In the genomic region with DNA sequence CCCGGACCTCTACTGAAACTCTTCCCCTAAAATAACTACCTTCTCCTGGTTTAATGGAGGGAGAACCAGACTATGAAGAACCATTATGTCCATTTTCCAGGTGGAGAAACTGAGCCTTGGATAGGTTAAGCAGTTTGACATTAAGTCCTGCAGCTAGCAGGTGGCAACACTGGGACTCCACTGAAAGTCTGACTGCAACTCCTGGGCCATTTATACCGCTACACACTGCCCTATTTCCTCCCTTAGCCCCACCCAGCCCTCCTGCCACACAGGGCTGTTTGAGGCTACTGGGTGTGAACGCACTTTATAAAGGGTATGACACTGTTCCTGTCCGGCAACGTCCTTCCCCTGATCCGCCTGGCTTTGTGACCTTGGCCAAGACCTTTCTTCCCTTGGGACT, we compare ENCODE assay signal across 8 cellular contexts. TPM values are rescaled to one million over a fixed set of nuclear protein-coding genes. Genes with fewer than 3 reads are reported as not detected.
DNase-seq lines count a peak whose midpoint lies in the region; ATAC-seq, FAIRE-seq and TF ChIP-seq lines count a peak whose summit lies in the region.

No MANE protein-coding gene starts in this region.

- ATAC-seq in activated T-cell treated with anti-CD3 and anti-CD28 coated beads, Interleukin-2, amount 50 U/mL, for 72 hours (replicated peaks in 1 of 2), result no peak
- ATAC-seq in lower lobe of right lung, result no peak

- H3K27me3 ChIP-seq in lower lobe of right lung (ENCODE audit: low read depth) (no peaks in the 10 kb centered on the region), tibial artery (no peaks in the 10 kb centered on the region), small intestine (ENCODE audit: control insufficient read depth in 2 of 2, insufficient read depth in 2 of 2, low read length in 2 of 2) (no peaks in the 10 kb centered on the region)

- peak overlapping the region; percentile 82 for H3K27ac Mint-ChIP-seq in activated T-cell treated with anti-CD3 and anti-CD28 coated beads, Interleukin-2, amount 50 U/mL, for 72 hours
- peak overlapping the region; percentile 96 for H3K27ac Mint-ChIP-seq in activated T-helper 1 cell treated with anti-CD3 and anti-CD28 coated beads, Interleukin-12 subunit alpha, Interleukin-12 subunit beta, Interleukin-2, Interleukin-4 antibody, amounts not matched to agents 30 ng/mL and 10 ng/mL and 1 ng/mL, durations not matched to agents 14 hours and 24 hours and 36 hours

- H3K36me3 ChIP-seq in lower lobe of right lung (peaks cover 28% of the 10 kb centered on the region), tibial artery (peaks cover 13 to 26% (median 17%) of the 10 kb centered on the region in 3 donors), small intestine (ENCODE audit: control insufficient read depth in 2 of 2, insufficient read depth in 2 of 2, low read length in 2 of 2) (peaks cover 0 to 5% of the 10 kb centered on the region in 2 donors)

- H3K9me3 Mint-ChIP-seq in activated T-cell treated with anti-CD3 and anti-CD28 coated beads, Interleukin-2, amount 50 U/mL, for 72 hours, result no peaks in the 10 kb centered on the region
- no peaks in the 10 kb centered on the region for H3K9me3 Mint-ChIP-seq in activated T-helper 1 cell treated with anti-CD3 and anti-CD28 coated beads, Interleukin-12 subunit alpha, Interleukin-12 subunit beta, Interleukin-2, Interleukin-4 antibody, amounts not matched to agents 30 ng/mL and 10 ng/mL and 1 ng/mL, durations not matched to agents 14 hours and 24 hours and 36 hours

- H3K9me3 ChIP-seq in lower lobe of right lung, result no peaks in the 10 kb centered on the region
- no peaks in the 10 kb centered on the region for H3K9me3 ChIP-seq in tibial artery
- H3K9me3 ChIP-seq in small intestine (ENCODE audit: control insufficient read depth, low read depth), result no peaks in the 10 kb centered on the region

- peaks cover 0 to 4% of the 10 kb centered on the region in 2 donors for H3K36me3 Mint-ChIP-seq in activated T-cell treated with anti-CD3 and anti-CD28 coated beads, Interleukin-2, amount 50 U/mL, for 72 hours (ENCODE audit: insufficient read depth in 2 of 2)
- peaks cover 2% of the 10 kb centered on the region for H3K36me3 Mint-ChIP-seq in activated T-helper 1 cell treated with anti-CD3 and anti-CD28 coated beads, Interleukin-12 subunit alpha, Interleukin-12 subunit beta, Interleukin-2, Interleukin-4 antibody, amounts not matched to agents 30 ng/mL and 10 ng/mL and 1 ng/mL, durations not matched to agents 14 hours and 24 hours and 36 hours (ENCODE audit: low read depth)

- TF ChIP-seq CTCF in lower lobe of right lung (IDR thresholded peaks at IDR 0.05) (no peak), tibial artery (IDR thresholded peaks at IDR 0.05) (no peak)

- H3K27ac ChIP-seq in lower lobe of right lung (peak overlapping the region; percentile 89), tibial artery (peak overlapping the region; percentile 93 to 95), small intestine (ENCODE audit: low read depth in 1 of 2, low read length in 1 of 2) (peak overlapping the region in 1 of 2 donors; percentile 5)

- intact Hi-C loops in activated T-helper 1 cell treated with anti-CD3 and anti-CD28 coated beads, Interleukin-12 subunit alpha, Interleukin-12 subunit beta, Interleukin-2, Interleukin-4 antibody, amounts not matched to agents 30 ng/mL and 10 ng/mL and 1 ng/mL, durations not matched to agents 14 hours and 24 hours and 36 hours (cut with micrococcal nuclease), result loop anchor here (1.0 to 5.0 kb wide), 3 partner anchors 16 to 65 kb away; a partner anchor contains a TSS
- intact Hi-C loops in lower lobe of right lung (cut with DNase I) (no loop called here), tibial artery (cut with DNase I; ENCODE audit: low total_unique reads) (no loop called here)

- H3K4me3 ChIP-seq in lower lobe of right lung (peak overlapping the region; percentile 91), tibial artery (peak overlapping the region; percentile 82 to 83), small intestine (ENCODE audit: low read depth in 1 of 2, low read length in 2 of 2) (peak overlapping the region in 1 of 2 donors; percentile 87)

- H3K4me3 Mint-ChIP-seq in activated T-cell treated with anti-CD3 and anti-CD28 coated beads, Interleukin-2, amount 50 U/mL, for 72 hours, result peak overlapping the region; percentile 83 to 97
- H3K4me3 Mint-ChIP-seq in activated T-helper 1 cell treated with anti-CD3 and anti-CD28 coated beads, Interleukin-12 subunit alpha, Interleukin-12 subunit beta, Interleukin-2, Interleukin-4 antibody, amounts not matched to agents 30 ng/mL and 10 ng/mL and 1 ng/mL, durations not matched to agents 14 hours and 24 hours and 36 hours, result peak overlapping the region; percentile 91

- no peaks in the 10 kb centered on the region for H3K27me3 Mint-ChIP-seq in activated T-cell treated with anti-CD3 and anti-CD28 coated beads, Interleukin-2, amount 50 U/mL, for 72 hours (ENCODE audit: low read depth)
- no peaks in the 10 kb centered on the region for H3K27me3 Mint-ChIP-seq in activated T-helper 1 cell treated with anti-CD3 and anti-CD28 coated beads, Interleukin-12 subunit alpha, Interleukin-12 subunit beta, Interleukin-2, Interleukin-4 antibody, amounts not matched to agents 30 ng/mL and 10 ng/mL and 1 ng/mL, durations not matched to agents 14 hours and 24 hours and 36 hours (ENCODE audit: insufficient read depth)

- H3K4me1 Mint-ChIP-seq in activated T-cell treated with anti-CD3 and anti-CD28 coated beads, Interleukin-2, amount 50 U/mL, for 72 hours (ENCODE audit: low read depth), result peaks cover 39% of the 10 kb centered on the region
- H3K4me1 Mint-ChIP-seq in activated T-helper 1 cell treated with anti-CD3 and anti-CD28 coated beads, Interleukin-12 subunit alpha, Interleukin-12 subunit beta, Interleukin-2, Interleukin-4 antibody, amounts not matched to agents 30 ng/mL and 10 ng/mL and 1 ng/mL, durations not matched to agents 14 hours and 24 hours and 36 hours (ENCODE audit: low read depth), result peaks cover 20% of the 10 kb centered on the region

- H3K4me1 ChIP-seq in lower lobe of right lung (peaks cover 22% of the 10 kb centered on the region), tibial artery (peaks cover 0 to 24% (median 13%) of the 10 kb centered on the region in 4 donors), small intestine (ENCODE audit: control insufficient read depth in 2 of 2, insufficient read depth in 1 of 2, low read depth in 1 of 2, low read length in 1 of 2) (no peaks in the 10 kb centered on the region)

- 40 to 58% (median 42%) methylated on average over 6 of the region's 6 CpGs for WGBS in small intestine, 3 donors

- DNase-seq in activated T-cell treated with anti-CD3 and anti-CD28 coated beads, Interleukin-2, amount 50 U/mL, for 72 hours, result peak in 1 of 2 donors; percentile 7
- DNase-seq in activated T-cell treated with anti-CD3 and anti-CD28 coated beads for 4 hours (no peak), lower lobe of right lung (no peak), tibial artery (peak in 1 of 2 donors; percentile 58), small intestine (no peak), NCI-H446 (lab: John Stamatoyannopoulos, UW) (no peak), islet precursor cell (no peak)
- no peak for DNase-seq in activated T-helper 1 cell treated with anti-CD3 and anti-CD28 coated beads, Interleukin-12 subunit alpha, Interleukin-12 subunit beta, Interleukin-2, Interleukin-4 antibody, amounts not matched to agents 30 ng/mL and 10 ng/mL and 1 ng/mL, durations not matched to agents 14 hours and 24 hours and 36 hours (ENCODE audit: low spot score)

- no peak for FAIRE-seq in small intestine (lab: Jason Lieb, UNC)

RNA-seq across cellular contexts. Expression of a gene that starts 0.5 kb away (rescaled TPM):
- total RNA-seq in activated T-cell treated with anti-CD3 and anti-CD28 coated beads, Interleukin-2, amount 50 U/mL, for 72 hours, result 10 to 100 TPM; 44.7 to 53.6 TPM
- 23.6 and 27.2 TPM in 2 replicates for total RNA-seq in activated T-helper 1 cell treated with anti-CD3 and anti-CD28 coated beads, Interleukin-12 subunit alpha, Interleukin-12 subunit beta, Interleukin-2, Interleukin-4 antibody, amounts not matched to agents 30 ng/mL and 10 ng/mL and 1 ng/mL, durations not matched to agents 14 hours and 24 hours and 36 hours
- total RNA-seq in lower lobe of right lung, result 42.5 TPM
- 10 to 100 TPM in 1 of 3 donors, 1 to 10 TPM in 2; 6.7 to 11.7 (median 6.8) TPM for polyA plus RNA-seq in small intestine

RNA-seq across cellular contexts. Expression of a gene that starts 42.5 kb away (rescaled TPM):
- 10 to 100 TPM; 67.9 to 81.4 TPM for total RNA-seq in activated T-cell treated with anti-CD3 and anti-CD28 coated beads, Interleukin-2, amount 50 U/mL, for 72 hours
- 136 and 138 TPM in 2 replicates for total RNA-seq in activated T-helper 1 cell treated with anti-CD3 and anti-CD28 coated beads, Interleukin-12 subunit alpha, Interleukin-12 subunit beta, Interleukin-2, Interleukin-4 antibody, amounts not matched to agents 30 ng/mL and 10 ng/mL and 1 ng/mL, durations not matched to agents 14 hours and 24 hours and 36 hours
- total RNA-seq in lower lobe of right lung, result 41.8 TPM
- 10 to 100 TPM; 13.9 to 24.7 (median 19.7) TPM for polyA plus RNA-seq in small intestine

RNA-seq across cellular contexts. Expression of a gene that starts 58.0 kb away (rescaled TPM):
- 10 to 100 TPM; 32.7 to 34.5 TPM for total RNA-seq in activated T-cell treated with anti-CD3 and anti-CD28 coated beads, Interleukin-2, amount 50 U/mL, for 72 hours
- total RNA-seq in activated T-helper 1 cell treated with anti-CD3 and anti-CD28 coated beads, Interleukin-12 subunit alpha, Interleukin-12 subunit beta, Interleukin-2, Interleukin-4 antibody, amounts not matched to agents 30 ng/mL and 10 ng/mL and 1 ng/mL, durations not matched to agents 14 hours and 24 hours and 36 hours, result 32.5 and 35.7 TPM in 2 replicates
- total RNA-seq in lower lobe of right lung, result 16.9 TPM
- 1 to 10 TPM in 2 of 3 donors, under 1 TPM in 1; 0.89 to 8.1 (median 6.5) TPM for polyA plus RNA-seq in small intestine
